Comparison of ENCODE assay signal across 23 cellular contexts in the genomic region with DNA sequence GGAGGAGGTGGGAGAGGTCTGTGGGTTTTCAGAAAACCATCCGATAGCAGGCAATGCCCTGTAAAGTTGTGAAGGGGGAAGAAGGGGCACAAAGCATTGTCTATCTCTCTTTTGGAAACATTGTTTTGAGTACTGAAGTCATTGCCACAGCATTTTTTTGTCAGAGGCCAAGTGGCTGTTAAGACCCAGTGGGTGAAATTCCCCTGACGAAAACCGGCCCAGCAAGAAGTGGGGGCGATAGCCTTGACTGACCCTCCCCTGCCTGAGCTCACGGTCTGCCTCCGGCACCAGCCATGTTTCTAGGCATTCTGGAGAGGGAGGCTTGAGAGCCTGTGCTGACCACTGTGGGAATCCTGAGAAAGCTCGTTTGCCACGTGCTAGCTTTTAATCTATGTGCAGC.
"Had no signal": no experiment of that assay in that cellular context is flagged by ENCODE, and none has a peak within 500 bp of the region (broad histone marks: within the 10 kb centered on the region; RNA-seq: fewer than 3 reads in every experiment).

No MANE protein-coding gene starts in this region.

- H3K4me1 Mint-ChIP-seq: activated naive CD8-positive, alpha-beta T cell treated with anti-CD3 and anti-CD28 coated beads for 36 hours; immature natural killer cell; stimulated activated effector memory CD8-positive, alpha-beta T cell treated with anti-CD3 and anti-CD28 coated beads, Interleukin-12 subunit alpha, Interleukin-12 subunit beta, amount 100 ng/mL, for 72 hours had no signal

- H3K4me1 ChIP-seq: adrenal gland, body of pancreas, foreskin keratinocyte, heart left ventricle, prostate gland had no signal

- H3K9me3 Mint-ChIP-seq: activated CD4-positive, alpha-beta memory T cell treated with anti-CD3 and anti-CD28 coated beads for 36 hours; activated CD4-positive, alpha-beta T cell treated with anti-CD3 and anti-CD28 coated beads, Interleukin-2, amount 10 ng/mL, durations not matched to agents 24 days and 14 days; activated naive CD4-positive, alpha-beta T cell treated with anti-CD3 and anti-CD28 coated beads for 36 hours; activated naive CD8-positive, alpha-beta T cell treated with anti-CD3 and anti-CD28 coated beads for 36 hours; activated T-helper 1 cell treated with anti-CD3 and anti-CD28 coated beads, Interleukin-12 subunit alpha, Interleukin-12 subunit beta, Interleukin-2, Interleukin-4 antibody, amounts not matched to agents 30 ng/mL and 10 ng/mL and 1 ng/mL, durations not matched to agents 14 hours and 24 hours and 36 hours; immature natural killer cell; stimulated activated effector memory CD8-positive, alpha-beta T cell treated with anti-CD3 and anti-CD28 coated beads, Interleukin-12 subunit alpha, Interleukin-12 subunit beta, amount 100 ng/mL, for 72 hours; stimulated activated naive CD8-positive, alpha-beta T cell treated with anti-CD3 and anti-CD28 coated beads, Interleukin-15, Interleukin-2, amounts not matched to agents 100 ng/mL and 50 ng/mL, for 24 hours had no signal

- H3K27me3 ChIP-seq: body of pancreas, esophagus muscularis mucosa had no signal

- H3K27ac Mint-ChIP-seq: activated CD4-positive, alpha-beta memory T cell treated with anti-CD3 and anti-CD28 coated beads for 36 hours; activated CD4-positive, alpha-beta T cell treated with anti-CD3 and anti-CD28 coated beads, Interleukin-2, amount 10 ng/mL, durations not matched to agents 24 days and 14 days; activated naive CD4-positive, alpha-beta T cell treated with anti-CD3 and anti-CD28 coated beads for 36 hours; activated naive CD8-positive, alpha-beta T cell treated with anti-CD3 and anti-CD28 coated beads for 36 hours; activated T-helper 1 cell treated with anti-CD3 and anti-CD28 coated beads, Interleukin-12 subunit alpha, Interleukin-12 subunit beta, Interleukin-2, Interleukin-4 antibody, amounts not matched to agents 30 ng/mL and 10 ng/mL and 1 ng/mL, durations not matched to agents 14 hours and 24 hours and 36 hours; immature natural killer cell; stimulated activated effector memory CD8-positive, alpha-beta T cell treated with anti-CD3 and anti-CD28 coated beads, Interleukin-12 subunit alpha, Interleukin-12 subunit beta, amount 100 ng/mL, for 72 hours; stimulated activated naive CD8-positive, alpha-beta T cell treated with anti-CD3 and anti-CD28 coated beads, Interleukin-15, Interleukin-2, amounts not matched to agents 100 ng/mL and 50 ng/mL, for 24 hours; T-helper 17 cell had no signal

- DNase-seq: activated CD4-positive, alpha-beta memory T cell treated with anti-CD3 and anti-CD28 coated beads for 36 hours; activated CD4-positive, alpha-beta T cell treated with anti-CD3 and anti-CD28 coated beads, Interleukin-2, amount 10 ng/mL, durations not matched to agents 24 days and 14 days; activated CD4-positive, CD25-positive, alpha-beta regulatory T cell treated with anti-CD3 and anti-CD28 coated beads, Interleukin-2, amount 50 U/mL, for 72 hours; activated CD8-positive, alpha-beta memory T cell treated with anti-CD3 and anti-CD28 coated beads, Interleukin-2, amount 50 U/mL, for 4 hours; activated naive CD4-positive, alpha-beta T cell treated with anti-CD3 and anti-CD28 coated beads for 36 hours; activated naive CD8-positive, alpha-beta T cell treated with anti-CD3 and anti-CD28 coated beads for 36 hours; activated T-cell treated with anti-CD3 and anti-CD28 coated beads, Interleukin-2, amount 50 U/mL, for 1 hour; immature natural killer cell; kidney glomerular epithelial cell; stimulated activated CD4-positive, alpha-beta T cell treated with anti-CD3 and anti-CD28 coated beads, Interleukin-12 subunit alpha, Interleukin-12 subunit beta, amount 100 ng/mL, for 4 hours; stimulated activated CD4-positive, alpha-beta T cell treated with anti-CD3 and anti-CD28 coated beads, Interleukin-4, amount 100 ng/mL, for 24 hours; T-helper 17 cell had no signal

- H3K36me3 Mint-ChIP-seq: activated CD4-positive, alpha-beta memory T cell treated with anti-CD3 and anti-CD28 coated beads for 36 hours; activated naive CD8-positive, alpha-beta T cell treated with anti-CD3 and anti-CD28 coated beads for 36 hours; immature natural killer cell; stimulated activated effector memory CD8-positive, alpha-beta T cell treated with anti-CD3 and anti-CD28 coated beads, Interleukin-12 subunit alpha, Interleukin-12 subunit beta, amount 100 ng/mL, for 72 hours had no signal

- H3K4me3 ChIP-seq: adrenal gland, body of pancreas, esophagus muscularis mucosa, heart left ventricle, prostate gland, skin epidermis had no signal

- H3K4me3 Mint-ChIP-seq: activated CD4-positive, alpha-beta memory T cell treated with anti-CD3 and anti-CD28 coated beads for 36 hours; activated CD4-positive, alpha-beta T cell treated with anti-CD3 and anti-CD28 coated beads, Interleukin-2, amount 10 ng/mL, durations not matched to agents 24 days and 14 days; activated naive CD4-positive, alpha-beta T cell treated with anti-CD3 and anti-CD28 coated beads for 36 hours; activated naive CD8-positive, alpha-beta T cell treated with anti-CD3 and anti-CD28 coated beads for 36 hours; activated T-helper 1 cell treated with anti-CD3 and anti-CD28 coated beads, Interleukin-12 subunit alpha, Interleukin-12 subunit beta, Interleukin-2, Interleukin-4 antibody, amounts not matched to agents 30 ng/mL and 10 ng/mL and 1 ng/mL, durations not matched to agents 14 hours and 24 hours and 36 hours; immature natural killer cell; stimulated activated effector memory CD8-positive, alpha-beta T cell treated with anti-CD3 and anti-CD28 coated beads, Interleukin-12 subunit alpha, Interleukin-12 subunit beta, amount 100 ng/mL, for 72 hours; stimulated activated naive CD8-positive, alpha-beta T cell treated with anti-CD3 and anti-CD28 coated beads, Interleukin-15, Interleukin-2, amounts not matched to agents 100 ng/mL and 50 ng/mL, for 24 hours had no signal

- ATAC-seq: body of pancreas; sciatic nerve; stimulated activated effector memory CD8-positive, alpha-beta T cell treated with anti-CD3 and anti-CD28 coated beads, Interleukin-12 subunit alpha, Interleukin-12 subunit beta, amount 100 ng/mL, for 72 hours; T-helper 17 cell had no signal

- H3K9me3 ChIP-seq: adrenal gland, body of pancreas, esophagus muscularis mucosa, heart left ventricle, prostate gland had no signal

- H3K36me3 ChIP-seq: adrenal gland, esophagus muscularis mucosa, heart left ventricle, prostate gland had no signal

- H3K27ac ChIP-seq: adrenal gland, body of pancreas, esophagus muscularis mucosa, foreskin keratinocyte, heart left ventricle, prostate gland, skin epidermis had no signal

- H3K27me3 Mint-ChIP-seq: activated CD4-positive, alpha-beta memory T cell treated with anti-CD3 and anti-CD28 coated beads for 36 hours; activated naive CD8-positive, alpha-beta T cell treated with anti-CD3 and anti-CD28 coated beads for 36 hours; stimulated activated naive CD8-positive, alpha-beta T cell treated with anti-CD3 and anti-CD28 coated beads, Interleukin-15, Interleukin-2, amounts not matched to agents 100 ng/mL and 50 ng/mL, for 24 hours had no signal
